Comparison of ENCODE assay signal across 16 cellular contexts in the genomic region with DNA sequence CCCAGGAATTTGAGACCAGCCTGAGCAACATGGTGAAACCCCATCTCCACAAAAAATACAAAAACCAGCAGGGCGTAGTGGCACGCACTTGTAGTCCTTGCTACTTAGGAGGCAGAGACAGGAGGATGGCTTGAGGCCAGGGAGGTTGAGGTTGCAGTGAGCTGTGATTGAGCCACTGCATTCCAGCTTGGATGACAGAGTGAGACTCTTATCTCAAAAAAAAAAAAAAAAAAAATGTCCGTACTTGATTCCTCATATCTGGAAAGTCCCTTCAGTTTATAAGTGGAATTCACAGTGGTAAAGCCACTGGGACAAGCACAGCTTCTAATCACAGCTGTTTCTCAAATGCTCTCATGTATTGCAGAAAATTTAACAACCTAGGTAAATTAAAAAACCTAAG.
DNase-seq lines count a peak whose midpoint lies in the region; ATAC-seq and TF ChIP-seq lines count a peak whose summit lies in the region.
"Had no signal": no experiment of that assay in that cellular context is flagged by ENCODE, and none has a peak within 500 bp of the region (broad histone marks: within the 10 kb centered on the region; RNA-seq: fewer than 3 reads in every experiment).

No MANE protein-coding gene starts in this region.

- H3K9me3 ChIP-seq in thyroid gland, result no peaks in the 10 kb centered on the region
- no peaks in the 10 kb centered on the region for H3K9me3 ChIP-seq in ascending aorta
- H3K9me3 ChIP-seq: tibial nerve had no signal

- no peaks in the 10 kb centered on the region for H3K36me3 ChIP-seq in thyroid gland
- H3K36me3 ChIP-seq in ascending aorta, result no peaks in the 10 kb centered on the region
- H3K36me3 ChIP-seq: tibial nerve had no signal

- 46 to 48% methylated on average over 3 of the region's 3 CpGs for WGBS in thyroid gland, 2 donors

- intact Hi-C loops in left cardiac atrium (cut with DNase I) (no loop called here), thyroid gland (cut with DNase I) (no loop called here), ascending aorta (cut with DNase I) (no loop called here)

- ATAC-seq in left cardiac atrium, result peak in 1 of 2 donors; percentile 52
- no peak for ATAC-seq in GM21528 (IDR thresholded peaks at IDR 0.05; ENCODE audit: low FRiP score, unreplicated experiment)
- ATAC-seq: CD8-positive, alpha-beta T cell had no signal

- H3K27me3 ChIP-seq in thyroid gland, result no peaks in the 10 kb centered on the region
- H3K27me3 ChIP-seq in ascending aorta, result no peaks in the 10 kb centered on the region
- H3K27me3 ChIP-seq: tibial nerve had no signal

- H3K4me3 ChIP-seq in thyroid gland (replicated peaks in 1 of 3) (no peak overlapping the region), ascending aorta (no peak overlapping the region)
- H3K4me3 ChIP-seq: GM23248, tibial nerve had no signal

- H3K27ac ChIP-seq in thyroid gland, result peak overlapping the region; percentile 77 to 85 (median 83)
- no peak overlapping the region for H3K27ac ChIP-seq in ascending aorta
- H3K27ac ChIP-seq: 22Rv1, GM23248 had no signal

- no peak for TF ChIP-seq POLR2A in thyroid gland (IDR thresholded peaks at IDR 0.05)

- no peak for TF ChIP-seq CTCF in thyroid gland (IDR thresholded peaks at IDR 0.05)
- TF ChIP-seq CTCF in ascending aorta (IDR thresholded peaks at IDR 0.05), result no peak

- H3K4me1 ChIP-seq in thyroid gland (peaks cover 19 to 42% of the 10 kb centered on the region in 2 donors), ascending aorta (peaks cover 0 to 19% of the 10 kb centered on the region in 2 donors)

- DNase-seq in DMS53 (lab: John Stamatoyannopoulos, UW) (peak; percentile 43), DMS53 treated with DMSO at 0.1 percent for 48 hours (lab: John Stamatoyannopoulos, UW; ENCODE audit: unreplicated experiment) (no peak), amniotic epithelial cell (ENCODE audit: low read depth) (peak; percentile 76), left cardiac atrium (peak; percentile 47), thyroid gland (peak; percentile 86 to 87), ascending aorta (ENCODE audit: low spot score in 2 of 2) (no peak), NCI-H187 (lab: John Stamatoyannopoulos, UW) (no peak)
- DNase-seq: activated naive CD4-positive, alpha-beta T cell treated with Interleukin-2 at 50 U/mL for 16 hours; CD8-positive, alpha-beta T cell; GM23248; NCI-H146; NCI-H524; stimulated activated CD4-positive, alpha-beta T cell treated with anti-CD3 and anti-CD28 coated beads, Interleukin-2, amount 100 ng/mL, for 48 hours had no signal

Comparison
In these comparisons a context has a peak if more than half of its experiments do, and no peak if none do; other contexts are left out.
1. DNase-seq: peak in DMS53 (single experiment), amniotic epithelial cell (single experiment), left cardiac atrium (single experiment) and thyroid gland (2 of 2); none in DMS53 treated with DMSO at 0.1 percent for 48 hours (single experiment), ascending aorta (0 of 2) and NCI-H187 (0 of 2).
2. H3K27ac ChIP-seq: peak in thyroid gland (3 of 3); none in ascending aorta (0 of 2).